1 cellular context compared by ENCODE assay signal in genomic region chr2:55050133-55050994, GRCh38.
TF ChIP-seq lines count a peak whose summit lies in the region.

Gene RTN4, minus strand, starts transcription at chr2:55050451. Its CDS starts 151 bp downstream, at chr2:55050300.

TF ChIP-seq in K562, 482 proteins besides CTCF, POLR2A, EP300 and RAD21 (continued from another document and continues in another):
- TF ChIP-seq, protein P1, sequence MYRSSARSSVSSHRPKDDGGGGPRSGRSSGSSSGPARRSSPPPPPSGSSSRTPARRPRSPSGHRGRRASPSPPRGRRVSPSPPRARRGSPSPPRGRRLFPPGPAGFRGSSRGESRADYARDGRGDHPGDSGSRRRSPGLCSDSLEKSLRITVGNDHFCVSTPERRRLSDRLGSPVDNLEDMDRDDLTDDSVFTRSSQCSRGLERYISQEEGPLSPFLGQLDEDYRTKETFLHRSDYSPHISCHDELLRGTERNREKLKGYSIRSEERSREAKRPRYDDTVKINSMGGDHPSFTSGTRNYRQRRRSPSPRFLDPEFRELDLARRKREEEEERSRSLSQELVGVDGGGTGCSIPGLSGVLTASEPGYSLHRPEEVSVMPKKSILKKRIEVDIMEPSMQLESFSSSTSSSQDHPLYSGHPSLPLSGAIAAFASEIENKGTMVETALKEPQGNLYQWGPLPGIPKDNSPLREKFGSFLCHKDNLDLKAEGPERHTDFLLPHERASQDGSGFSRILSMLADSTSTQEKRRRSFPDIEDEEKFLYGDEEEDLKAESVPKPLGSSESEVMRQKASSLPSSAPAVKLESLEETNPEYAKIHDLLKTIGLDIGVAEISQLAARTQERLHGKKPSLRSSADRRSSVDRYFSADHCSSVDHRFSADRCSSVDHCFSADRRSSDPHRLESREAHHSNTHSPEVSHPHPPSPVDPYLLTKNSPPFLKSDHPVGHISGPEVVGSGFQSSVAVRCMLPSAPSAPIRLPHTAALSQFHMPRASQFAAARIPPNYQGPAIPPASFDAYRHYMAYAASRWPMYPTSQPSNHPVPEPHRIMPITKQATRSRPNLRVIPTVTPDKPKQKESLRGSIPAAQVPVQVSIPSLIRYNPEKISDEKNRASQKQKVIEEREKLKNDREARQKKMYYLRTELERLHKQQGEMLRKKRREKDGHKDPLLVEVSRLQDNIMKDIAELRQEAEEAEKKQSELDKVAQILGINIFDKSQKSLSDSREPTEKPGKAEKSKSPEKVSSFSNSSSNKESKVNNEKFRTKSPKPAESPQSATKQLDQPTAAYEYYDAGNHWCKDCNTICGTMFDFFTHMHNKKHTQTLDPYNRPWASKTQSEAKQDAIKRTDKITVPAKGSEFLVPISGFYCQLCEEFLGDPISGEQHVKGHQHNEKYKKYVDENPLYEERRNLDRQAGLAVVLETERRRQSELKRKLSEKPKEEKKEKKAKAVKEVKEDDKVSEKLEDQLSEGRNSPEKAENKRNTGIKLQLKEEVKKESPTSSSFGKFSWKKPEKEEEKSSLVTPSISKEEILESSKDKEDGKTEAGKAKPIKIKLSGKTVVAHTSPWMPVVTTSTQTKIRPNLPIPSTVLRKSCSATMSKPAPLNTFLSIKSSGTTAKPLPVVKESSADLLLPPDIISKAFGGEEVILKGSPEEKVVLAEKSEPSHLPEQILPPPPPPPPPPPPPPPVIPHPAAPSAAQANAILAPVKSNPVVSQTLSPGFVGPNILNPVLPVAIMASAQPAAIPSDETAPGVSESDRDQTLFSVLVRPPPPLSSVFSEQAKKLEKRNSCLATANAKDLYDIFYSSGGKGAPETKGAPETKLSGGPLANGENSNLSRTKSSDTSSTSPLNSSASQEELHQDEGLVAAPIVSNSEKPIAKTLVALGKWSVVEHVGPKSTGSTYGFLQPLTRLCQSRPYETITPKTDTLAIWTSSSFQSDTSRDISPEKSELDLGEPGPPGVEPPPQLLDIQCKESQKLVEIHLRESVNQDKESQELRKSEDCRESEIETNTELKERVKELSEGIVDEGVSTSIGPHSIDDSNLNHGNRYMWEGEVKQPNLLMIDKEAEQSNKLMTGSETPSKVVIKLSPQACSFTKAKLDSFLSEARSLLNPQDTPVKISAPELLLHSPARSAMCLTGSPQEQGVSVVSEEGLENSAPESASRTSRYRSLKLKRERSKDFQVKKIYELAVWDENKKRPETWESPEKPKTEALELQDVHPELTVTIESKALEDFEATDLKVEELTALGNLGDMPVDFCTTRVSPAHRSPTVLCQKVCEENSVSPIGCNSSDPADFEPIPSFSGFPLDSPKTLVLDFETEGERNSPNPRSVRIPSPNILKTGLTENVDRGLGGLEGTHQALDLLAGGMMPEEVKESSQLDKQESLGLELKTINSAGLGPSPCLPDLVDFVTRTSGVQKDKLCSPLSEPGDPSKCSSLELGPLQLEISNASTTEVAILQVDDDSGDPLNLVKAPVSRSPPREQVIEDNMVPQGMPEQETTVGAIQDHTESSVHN (IDR thresholded peaks at IDR 0.05; ENCODE audit: borderline replicate concordance in 1 of 2, low read depth in 1 of 2), result no peak; a peak in 1 of 4 replicates
- no peak for TF ChIP-seq ZBTB43 (CRISPR knock-in tag; IDR thresholded peaks at IDR 0.05)
- no peak for TF ChIP-seq NR2F6 (CRISPR knock-in tag; IDR thresholded peaks at IDR 0.05)
- no peak for TF ChIP-seq ZFP30 (CRISPR knock-in tag; IDR thresholded peaks at IDR 0.05; ENCODE audit: borderline replicate concordance)
- TF ChIP-seq ZFP1 (CRISPR knock-in tag; IDR thresholded peaks at IDR 0.05), result no peak
- TF ChIP-seq, protein P2, sequence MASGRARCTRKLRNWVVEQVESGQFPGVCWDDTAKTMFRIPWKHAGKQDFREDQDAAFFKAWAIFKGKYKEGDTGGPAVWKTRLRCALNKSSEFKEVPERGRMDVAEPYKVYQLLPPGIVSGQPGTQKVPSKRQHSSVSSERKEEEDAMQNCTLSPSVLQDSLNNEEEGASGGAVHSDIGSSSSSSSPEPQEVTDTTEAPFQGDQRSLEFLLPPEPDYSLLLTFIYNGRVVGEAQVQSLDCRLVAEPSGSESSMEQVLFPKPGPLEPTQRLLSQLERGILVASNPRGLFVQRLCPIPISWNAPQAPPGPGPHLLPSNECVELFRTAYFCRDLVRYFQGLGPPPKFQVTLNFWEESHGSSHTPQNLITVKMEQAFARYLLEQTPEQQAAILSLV (tag; IDR thresholded peaks at IDR 0.05), result no peak
- TF ChIP-seq, protein P3, sequence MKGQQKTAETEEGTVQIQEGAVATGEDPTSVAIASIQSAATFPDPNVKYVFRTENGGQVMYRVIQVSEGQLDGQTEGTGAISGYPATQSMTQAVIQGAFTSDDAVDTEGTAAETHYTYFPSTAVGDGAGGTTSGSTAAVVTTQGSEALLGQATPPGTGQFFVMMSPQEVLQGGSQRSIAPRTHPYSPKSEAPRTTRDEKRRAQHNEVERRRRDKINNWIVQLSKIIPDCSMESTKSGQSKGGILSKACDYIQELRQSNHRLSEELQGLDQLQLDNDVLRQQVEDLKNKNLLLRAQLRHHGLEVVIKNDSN (CRISPR knock-in tag; IDR thresholded peaks at IDR 0.05), result no peak
- no peak for TF ChIP-seq MYBL2 (IDR thresholded peaks at IDR 0.05; ENCODE audit: low read depth)
- no peak for TF ChIP-seq MYBL2 (CRISPR knock-in tag; IDR thresholded peaks at IDR 0.05; ENCODE audit: borderline replicate concordance)
- TF ChIP-seq KLF16 (IDR thresholded peaks at IDR 0.05), result no peak
- no peak; a peak in 1 of 4 replicates for TF ChIP-seq ETV6 (IDR thresholded peaks at IDR 0.05; ENCODE audit: borderline replicate concordance in 1 of 2, low read depth in 2 of 2, low read length in 1 of 2)
- no peak for TF ChIP-seq ETV6 (CRISPR knock-in tag; IDR thresholded peaks at IDR 0.05; ENCODE audit: borderline replicate concordance)
- TF ChIP-seq SP2 (IDR thresholded peaks at IDR 0.05; ENCODE audit: extremely low read depth, low read depth, low read length, poor library complexity, severe bottlenecking), result peak; percentile 83
- TF ChIP-seq, protein P4, sequence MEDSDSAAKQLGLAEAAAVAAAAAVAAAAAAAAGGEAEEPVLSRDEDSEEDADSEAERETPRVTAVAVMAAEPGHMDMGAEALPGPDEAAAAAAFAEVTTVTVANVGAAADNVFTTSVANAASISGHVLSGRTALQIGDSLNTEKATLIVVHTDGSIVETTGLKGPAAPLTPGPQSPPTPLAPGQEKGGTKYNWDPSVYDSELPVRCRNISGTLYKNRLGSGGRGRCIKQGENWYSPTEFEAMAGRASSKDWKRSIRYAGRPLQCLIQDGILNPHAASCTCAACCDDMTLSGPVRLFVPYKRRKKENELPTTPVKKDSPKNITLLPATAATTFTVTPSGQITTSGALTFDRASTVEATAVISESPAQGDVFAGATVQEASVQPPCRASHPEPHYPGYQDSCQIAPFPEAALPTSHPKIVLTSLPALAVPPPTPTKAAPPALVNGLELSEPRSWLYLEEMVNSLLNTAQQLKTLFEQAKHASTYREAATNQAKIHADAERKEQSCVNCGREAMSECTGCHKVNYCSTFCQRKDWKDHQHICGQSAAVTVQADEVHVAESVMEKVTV (CRISPR knock-in tag; IDR thresholded peaks at IDR 0.05), result no peak
- TF ChIP-seq ESRRA (IDR thresholded peaks at IDR 0.05; ENCODE audit: borderline replicate concordance, low read depth), result no peak; the same call in 1 of the 2 replicates
- TF ChIP-seq E2F3 (CRISPR knock-in tag; IDR thresholded peaks at IDR 0.05), result no peak; the same call in 1 of the 2 replicates
- TF ChIP-seq, protein P5, sequence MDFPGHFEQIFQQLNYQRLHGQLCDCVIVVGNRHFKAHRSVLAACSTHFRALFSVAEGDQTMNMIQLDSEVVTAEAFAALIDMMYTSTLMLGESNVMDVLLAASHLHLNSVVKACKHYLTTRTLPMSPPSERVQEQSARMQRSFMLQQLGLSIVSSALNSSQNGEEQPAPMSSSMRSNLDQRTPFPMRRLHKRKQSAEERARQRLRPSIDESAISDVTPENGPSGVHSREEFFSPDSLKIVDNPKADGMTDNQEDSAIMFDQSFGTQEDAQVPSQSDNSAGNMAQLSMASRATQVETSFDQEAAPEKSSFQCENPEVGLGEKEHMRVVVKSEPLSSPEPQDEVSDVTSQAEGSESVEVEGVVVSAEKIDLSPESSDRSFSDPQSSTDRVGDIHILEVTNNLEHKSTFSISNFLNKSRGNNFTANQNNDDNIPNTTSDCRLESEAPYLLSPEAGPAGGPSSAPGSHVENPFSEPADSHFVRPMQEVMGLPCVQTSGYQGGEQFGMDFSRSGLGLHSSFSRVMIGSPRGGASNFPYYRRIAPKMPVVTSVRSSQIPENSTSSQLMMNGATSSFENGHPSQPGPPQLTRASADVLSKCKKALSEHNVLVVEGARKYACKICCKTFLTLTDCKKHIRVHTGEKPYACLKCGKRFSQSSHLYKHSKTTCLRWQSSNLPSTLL (IDR thresholded peaks at IDR 0.05), result peak; percentile 86
- TF ChIP-seq TCF7L2 (IDR thresholded peaks at IDR 0.05; ENCODE audit: low read depth, low read length), result no peak
- peak; percentile 66; the same call in 1 of the 2 replicates for TF ChIP-seq JUNB (CRISPR knock-in tag; conservative IDR thresholded peaks at IDR 0.05)
- TF ChIP-seq, protein P6, sequence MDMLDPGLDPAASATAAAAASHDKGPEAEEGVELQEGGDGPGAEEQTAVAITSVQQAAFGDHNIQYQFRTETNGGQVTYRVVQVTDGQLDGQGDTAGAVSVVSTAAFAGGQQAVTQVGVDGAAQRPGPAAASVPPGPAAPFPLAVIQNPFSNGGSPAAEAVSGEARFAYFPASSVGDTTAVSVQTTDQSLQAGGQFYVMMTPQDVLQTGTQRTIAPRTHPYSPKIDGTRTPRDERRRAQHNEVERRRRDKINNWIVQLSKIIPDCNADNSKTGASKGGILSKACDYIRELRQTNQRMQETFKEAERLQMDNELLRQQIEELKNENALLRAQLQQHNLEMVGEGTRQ (CRISPR knock-in tag; IDR thresholded peaks at IDR 0.05), result no peak
- no peak; the same call in 1 of the 2 replicates for TF ChIP-seq ILF3 (IDR thresholded peaks at IDR 0.05; ENCODE audit: borderline replicate concordance)
- TF ChIP-seq GATAD2B (IDR thresholded peaks at IDR 0.05; ENCODE audit: borderline replicate concordance), result no peak
- no peak for TF ChIP-seq ZNF121 (CRISPR knock-in tag; conservative IDR thresholded peaks at IDR 0.05)
- TF ChIP-seq ZNF717 (CRISPR knock-in tag; IDR thresholded peaks at IDR 0.05), result no peak
- TF ChIP-seq FOXA1 (IDR thresholded peaks at IDR 0.05; ENCODE audit: borderline replicate concordance), result no peak
- TF ChIP-seq TFAM (CRISPR knock-in tag; conservative IDR thresholded peaks at IDR 0.05), result no peak
- no peak for TF ChIP-seq ZKSCAN8 (CRISPR knock-in tag; IDR thresholded peaks at IDR 0.05)
- TF ChIP-seq BRF2 (IDR thresholded peaks at IDR 0.05; ENCODE audit: borderline replicate concordance, insufficient read depth, insufficient read length), result no peak
- TF ChIP-seq, protein P7, sequence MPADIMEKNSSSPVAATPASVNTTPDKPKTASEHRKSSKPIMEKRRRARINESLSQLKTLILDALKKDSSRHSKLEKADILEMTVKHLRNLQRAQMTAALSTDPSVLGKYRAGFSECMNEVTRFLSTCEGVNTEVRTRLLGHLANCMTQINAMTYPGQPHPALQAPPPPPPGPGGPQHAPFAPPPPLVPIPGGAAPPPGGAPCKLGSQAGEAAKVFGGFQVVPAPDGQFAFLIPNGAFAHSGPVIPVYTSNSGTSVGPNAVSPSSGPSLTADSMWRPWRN (IDR thresholded peaks at IDR 0.05; ENCODE audit: low read depth), result no peak; the same call in 1 of the 2 replicates
- no peak for TF ChIP-seq ZNF561 (CRISPR knock-in tag; conservative IDR thresholded peaks at IDR 0.05)
- TF ChIP-seq ZNF3 (CRISPR knock-in tag; IDR thresholded peaks at IDR 0.05), result no peak
- TF ChIP-seq CBX1 (IDR thresholded peaks at IDR 0.05; ENCODE audit: low read depth), result peak; percentile 76
- TF ChIP-seq PYGO2 (tag; IDR thresholded peaks at IDR 0.05), result no peak
- TF ChIP-seq MCM7 (IDR thresholded peaks at IDR 0.05), result no peak
- no peak for TF ChIP-seq DDX20 (tag; IDR thresholded peaks at IDR 0.05; ENCODE audit: low read depth)
- no peak for TF ChIP-seq ZZZ3 (IDR thresholded peaks at IDR 0.05)
- TF ChIP-seq ZNF830 (CRISPR knock-in tag; IDR thresholded peaks at IDR 0.05), result peak; percentile 65; the same call in 1 of the 2 replicates
- TF ChIP-seq CBFB (CRISPR knock-in tag; IDR thresholded peaks at IDR 0.05), result no peak
- TF ChIP-seq PURB (CRISPR knock-in tag; IDR thresholded peaks at IDR 0.05; ENCODE audit: low read depth), result no peak
- peak; percentile 81 for TF ChIP-seq VEZF1 (CRISPR knock-in tag; IDR thresholded peaks at IDR 0.05)
